Comparison of ENCODE assay signal across 8 cellular contexts in genomic region chr19:19865750-19866598, GRCh38. TPM values are rescaled to one million over a fixed set of nuclear protein-coding genes. Genes with fewer than 3 reads are reported as not detected.
DNase-seq lines count a peak whose midpoint lies in the region; ATAC-seq, FAIRE-seq and TF ChIP-seq lines count a peak whose summit lies in the region.

Gene ZNF253, plus strand, starts transcription at chr19:19865882. Its CDS starts 115 bp downstream, at chr19:19865997.

- intact Hi-C loops in activated T-helper 1 cell treated with anti-CD3 and anti-CD28 coated beads, Interleukin-12 subunit alpha, Interleukin-12 subunit beta, Interleukin-2, Interleukin-4 antibody, amounts not matched to agents 30 ng/mL and 10 ng/mL and 1 ng/mL, durations not matched to agents 14 hours and 24 hours and 36 hours (cut with micrococcal nuclease) = loop anchor here (1.0 to 5.0 kb wide), 6 partner anchors 34 to 334 kb away; partner anchors contain the start of genes ZNF101, ZNF14, ZNF506 and ZNF93

- no peak for TF ChIP-seq CTCF in fibroblast of lung (conservative IDR thresholded peaks at IDR 0.05 in 1 of 2, IDR thresholded peaks at IDR 0.05 in 1 of 2; ENCODE audit: low read depth in 1 of 2, low read length in 2 of 2)

- no peaks in the 10 kb centered on the region for H3K27me3 Mint-ChIP-seq in activated T-helper 1 cell treated with anti-CD3 and anti-CD28 coated beads, Interleukin-12 subunit alpha, Interleukin-12 subunit beta, Interleukin-2, Interleukin-4 antibody, amounts not matched to agents 30 ng/mL and 10 ng/mL and 1 ng/mL, durations not matched to agents 14 hours and 24 hours and 36 hours (ENCODE audit: insufficient read depth)
- H3K27me3 Mint-ChIP-seq in naive B cell = peaks cover 0 to under 1% (median 0%) of the 10 kb centered on the region in 3 donors

- peak within 1 kb of the TSS; percentile 82 to 92 (median 87) for H3K4me3 ChIP-seq in fibroblast of lung (replicated peaks in 1 of 4; ENCODE audit: control extremely low read depth in 1 of 4, insufficient read depth in 1 of 4, low read depth in 3 of 4, low read length in 4 of 4)

- H3K36me3 ChIP-seq in KOPT-K1 (ENCODE audit: insufficient read depth, low read length) (peaks cover 33% of the 10 kb centered on the region), fibroblast of lung (ENCODE audit: control insufficient read depth, insufficient read depth, low read length) (no peaks in the 10 kb centered on the region)

- H3K9ac ChIP-seq in fibroblast of lung (ENCODE audit: insufficient read depth, low read length) = peak within 1 kb of the TSS; percentile 79

- peaks cover 39% of the 10 kb centered on the region for H3K36me3 Mint-ChIP-seq in activated T-helper 1 cell treated with anti-CD3 and anti-CD28 coated beads, Interleukin-12 subunit alpha, Interleukin-12 subunit beta, Interleukin-2, Interleukin-4 antibody, amounts not matched to agents 30 ng/mL and 10 ng/mL and 1 ng/mL, durations not matched to agents 14 hours and 24 hours and 36 hours (ENCODE audit: low read depth)
- H3K36me3 Mint-ChIP-seq in naive B cell = no peaks in the 10 kb centered on the region
- H3K36me3 Mint-ChIP-seq in stimulated activated effector memory CD8-positive, alpha-beta T cell treated with anti-CD3 and anti-CD28 coated beads, Interleukin-12 subunit alpha, Interleukin-12 subunit beta, amount 100 ng/mL, for 72 hours = peaks cover 17% of the 10 kb centered on the region

- H3K9me3 ChIP-seq in KOPT-K1 (ENCODE audit: insufficient read depth, low read length, poor library complexity, severe bottlenecking) = peaks cover 51% of the 10 kb centered on the region
- H3K9me3 ChIP-seq in fibroblast of lung (ENCODE audit: control insufficient read depth, insufficient read depth, low read depth, low read length) = no peaks in the 10 kb centered on the region

- peak within 1 kb of the TSS; percentile 92 for H3K4me2 ChIP-seq in fibroblast of lung (ENCODE audit: extremely low read depth, insufficient read depth, low read length)

- H2AFZ ChIP-seq in fibroblast of lung (ENCODE audit: low read length) = peak within 1 kb of the TSS; percentile 100

- peak; percentile 82 for FAIRE-seq in RCC 7860 (lab: Jason Lieb, UNC)

- no peaks in the 10 kb centered on the region for H3K27me3 ChIP-seq in fibroblast of lung (ENCODE audit: control insufficient read depth, insufficient read depth, low read length)

- H3K4me3 Mint-ChIP-seq in activated T-helper 1 cell treated with anti-CD3 and anti-CD28 coated beads, Interleukin-12 subunit alpha, Interleukin-12 subunit beta, Interleukin-2, Interleukin-4 antibody, amounts not matched to agents 30 ng/mL and 10 ng/mL and 1 ng/mL, durations not matched to agents 14 hours and 24 hours and 36 hours = peak within 1 kb of the TSS; percentile 98
- peak within 1 kb of the TSS; percentile 98 to 100 (median 100) for H3K4me3 Mint-ChIP-seq in naive B cell
- H3K4me3 Mint-ChIP-seq in stimulated activated effector memory CD8-positive, alpha-beta T cell treated with anti-CD3 and anti-CD28 coated beads, Interleukin-12 subunit alpha, Interleukin-12 subunit beta, amount 100 ng/mL, for 72 hours = peak within 1 kb of the TSS; percentile 99

- DNase-seq in DMS53 (lab: John Stamatoyannopoulos, UW) (peak; percentile 97), RCC 7860 (ENCODE audit: low spot score) (peak; percentile 83), fibroblast of lung (ENCODE audit: low read depth in 2 of 2) (peak; percentile 93 to 95), naive B cell (peak; percentile 90)
- peak; percentile 91 for DNase-seq in activated T-helper 1 cell treated with anti-CD3 and anti-CD28 coated beads, Interleukin-12 subunit alpha, Interleukin-12 subunit beta, Interleukin-2, Interleukin-4 antibody, amounts not matched to agents 30 ng/mL and 10 ng/mL and 1 ng/mL, durations not matched to agents 14 hours and 24 hours and 36 hours (ENCODE audit: low spot score)
- peak; percentile 79 to 94 for DNase-seq in stimulated activated effector memory CD8-positive, alpha-beta T cell treated with anti-CD3 and anti-CD28 coated beads, Interleukin-12 subunit alpha, Interleukin-12 subunit beta, amount 100 ng/mL, for 72 hours (ENCODE audit: low spot score in 2 of 2)

- H4K20me1 ChIP-seq in fibroblast of lung (ENCODE audit: control insufficient read depth, extremely low read depth, insufficient read depth, low read length) = no peaks in the 10 kb centered on the region

- H3K27ac Mint-ChIP-seq in activated T-helper 1 cell treated with anti-CD3 and anti-CD28 coated beads, Interleukin-12 subunit alpha, Interleukin-12 subunit beta, Interleukin-2, Interleukin-4 antibody, amounts not matched to agents 30 ng/mL and 10 ng/mL and 1 ng/mL, durations not matched to agents 14 hours and 24 hours and 36 hours = peak within 1 kb of the TSS; percentile 99
- H3K27ac Mint-ChIP-seq in naive B cell = peak within 1 kb of the TSS; percentile 97 to 100 (median 98)
- H3K27ac Mint-ChIP-seq in stimulated activated effector memory CD8-positive, alpha-beta T cell treated with anti-CD3 and anti-CD28 coated beads, Interleukin-12 subunit alpha, Interleukin-12 subunit beta, amount 100 ng/mL, for 72 hours = peak within 1 kb of the TSS; percentile 99

- H3K79me2 ChIP-seq in fibroblast of lung (ENCODE audit: control insufficient read depth, insufficient read depth, low read length) = peaks cover 8% of the 10 kb centered on the region

- H3K4me1 Mint-ChIP-seq in activated T-helper 1 cell treated with anti-CD3 and anti-CD28 coated beads, Interleukin-12 subunit alpha, Interleukin-12 subunit beta, Interleukin-2, Interleukin-4 antibody, amounts not matched to agents 30 ng/mL and 10 ng/mL and 1 ng/mL, durations not matched to agents 14 hours and 24 hours and 36 hours (ENCODE audit: low read depth) = peaks cover 18% of the 10 kb centered on the region
- H3K4me1 Mint-ChIP-seq in naive B cell = peaks cover 21 to 38% (median 37%) of the 10 kb centered on the region in 3 donors
- H3K4me1 Mint-ChIP-seq in stimulated activated effector memory CD8-positive, alpha-beta T cell treated with anti-CD3 and anti-CD28 coated beads, Interleukin-12 subunit alpha, Interleukin-12 subunit beta, amount 100 ng/mL, for 72 hours = peaks cover 24% of the 10 kb centered on the region

- peak; percentile 96 for ATAC-seq in GM21717 (IDR thresholded peaks at IDR 0.05; ENCODE audit: unreplicated experiment)
- peak; percentile 87 for ATAC-seq in naive B cell (ENCODE audit: low read depth in 2 of 2)
- ATAC-seq in stimulated activated effector memory CD8-positive, alpha-beta T cell treated with anti-CD3 and anti-CD28 coated beads, Interleukin-12 subunit alpha, Interleukin-12 subunit beta, amount 100 ng/mL, for 72 hours = peak; percentile 98

- no peaks in the 10 kb centered on the region for H3K4me1 ChIP-seq in fibroblast of lung (ENCODE audit: control insufficient read depth, extremely low read depth, insufficient read depth, low read length)

- H3K9me3 Mint-ChIP-seq in activated T-helper 1 cell treated with anti-CD3 and anti-CD28 coated beads, Interleukin-12 subunit alpha, Interleukin-12 subunit beta, Interleukin-2, Interleukin-4 antibody, amounts not matched to agents 30 ng/mL and 10 ng/mL and 1 ng/mL, durations not matched to agents 14 hours and 24 hours and 36 hours = peaks cover 36% of the 10 kb centered on the region
- peaks cover 0 to 4% (median 0%) of the 10 kb centered on the region in 7 donors for H3K9me3 Mint-ChIP-seq in naive B cell
- no peaks in the 10 kb centered on the region for H3K9me3 Mint-ChIP-seq in stimulated activated effector memory CD8-positive, alpha-beta T cell treated with anti-CD3 and anti-CD28 coated beads, Interleukin-12 subunit alpha, Interleukin-12 subunit beta, amount 100 ng/mL, for 72 hours

- H3K27ac ChIP-seq in KOPT-K1 (ENCODE audit: low read depth, low read length, poor library complexity, severe bottlenecking) (peak within 1 kb of the TSS; percentile 83), fibroblast of lung (ENCODE audit: insufficient read depth, low read length) (peak within 1 kb of the TSS; percentile 91)

RNA-seq across cellular contexts. Expression of gene ZNF253, which starts in this region (rescaled TPM):
- total RNA-seq in activated T-helper 1 cell treated with anti-CD3 and anti-CD28 coated beads, Interleukin-12 subunit alpha, Interleukin-12 subunit beta, Interleukin-2, Interleukin-4 antibody, amounts not matched to agents 30 ng/mL and 10 ng/mL and 1 ng/mL, durations not matched to agents 14 hours and 24 hours and 36 hours = 7.8 and 11.1 TPM in 2 replicates
- total RNA-seq in fibroblast of lung = 3.3 and 5.6 TPM in 2 replicates
- polyA plus RNA-seq in fibroblast of lung = 3.2 and 3.4 TPM in 2 replicates
- polyA plus RNA-seq in fibroblast of lung (2012) = 1.8 and 2.1 TPM in 2 replicates
- polyA minus RNA-seq in fibroblast of lung (ENCODE audit: low replicate concordance) = 0.59 and 0.82 TPM in 2 replicates
- 10 to 100 TPM; 12.6 to 22.6 (median 19.8) TPM for polyA plus RNA-seq in naive B cell (ENCODE audit: low read depth in 6 of 6)

Comparison
In these comparisons a context has a peak if more than half of its experiments do, and no peak if none do; other contexts are left out.
1. Peak in every context shown above with its lines: DNase-seq, ATAC-seq, H3K4me3 ChIP-seq and H3K27ac ChIP-seq.